2 cellular contexts compared by ENCODE assay signal in genomic region chr17:21374455-21375161, GRCh38.
A peak's percentile ranks its signal among the peaks of the same experiment; 100 is the strongest.
TF ChIP-seq lines count a peak whose summit lies in the region.

No MANE protein-coding gene starts in this region.

TF ChIP-seq in HepG2, 621 proteins besides CTCF, POLR2A, EP300 and RAD21:
- TF ChIP-seq ZNF614 (CRISPR knock-in tag; IDR thresholded peaks at IDR 0.05; ENCODE audit: borderline replicate concordance) = no peak
- TF ChIP-seq GATA4 (IDR thresholded peaks at IDR 0.05; ENCODE audit: borderline replicate concordance, low read depth) = no peak
- peak; percentile 85 for TF ChIP-seq ZNF629 (CRISPR knock-in tag; conservative IDR thresholded peaks at IDR 0.05)
- no peak for TF ChIP-seq ARHGAP35 (CRISPR knock-in tag; IDR thresholded peaks at IDR 0.05; ENCODE audit: borderline replicate concordance)

TF ChIP-seq in GM12878, 131 proteins besides CTCF, POLR2A, EP300 and RAD21:
- TF ChIP-seq, protein P1, sequence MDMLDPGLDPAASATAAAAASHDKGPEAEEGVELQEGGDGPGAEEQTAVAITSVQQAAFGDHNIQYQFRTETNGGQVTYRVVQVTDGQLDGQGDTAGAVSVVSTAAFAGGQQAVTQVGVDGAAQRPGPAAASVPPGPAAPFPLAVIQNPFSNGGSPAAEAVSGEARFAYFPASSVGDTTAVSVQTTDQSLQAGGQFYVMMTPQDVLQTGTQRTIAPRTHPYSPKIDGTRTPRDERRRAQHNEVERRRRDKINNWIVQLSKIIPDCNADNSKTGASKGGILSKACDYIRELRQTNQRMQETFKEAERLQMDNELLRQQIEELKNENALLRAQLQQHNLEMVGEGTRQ (IDR thresholded peaks at IDR 0.05; ENCODE audit: borderline replicate concordance, low read depth, low read length) = no peak
- TF ChIP-seq IKZF2 (IDR thresholded peaks at IDR 0.05) (peak; percentile 40 to 61; a peak in 3 of 4 replicates), SMAD5 (IDR thresholded peaks at IDR 0.05; ENCODE audit: low read depth) (no peak), IKZF1 (conservative IDR thresholded peaks at IDR 0.05) (peak; percentile 86), FOS (IDR thresholded peaks at IDR 0.05; ENCODE audit: borderline replicate concordance, extremely low read depth, insufficient read length) (no peak), CREB1 (IDR thresholded peaks at IDR 0.05; ENCODE audit: low read depth) (no peak), PAX5 (IDR thresholded peaks at IDR 0.05; ENCODE audit: borderline replicate concordance, low read depth, low read length) (no peak), EZH2 (IDR thresholded peaks at IDR 0.05; ENCODE audit: borderline replicate concordance, control insufficient read depth, low read depth, low read length) (no peak), SUPT20H (IDR thresholded peaks at IDR 0.05; ENCODE audit: borderline replicate concordance, control insufficient read depth, low read depth, low read length) (no peak), PML (IDR thresholded peaks at IDR 0.05; ENCODE audit: low read length) (no peak), YBX1 (IDR thresholded peaks at IDR 0.05) (no peak), MEF2B (IDR thresholded peaks at IDR 0.05; ENCODE audit: partially characterized antibody, poor library complexity, severe bottlenecking) (peak; percentile 83), RBBP5 (conservative IDR thresholded peaks at IDR 0.05) (no peak), DPF2 (IDR thresholded peaks at IDR 0.05) (0 out of 2 replicates have a peak, but pooled peaks have one; percentile 41), GATAD2B (conservative IDR thresholded peaks at IDR 0.05; ENCODE audit: low read depth) (peak; percentile 76; the same call in 1 of the 2 replicates), E2F4 (IDR thresholded peaks at IDR 0.05; ENCODE audit: low read depth, low read length) (no peak), SMARCA5 (IDR thresholded peaks at IDR 0.05) (0 out of 2 replicates have a peak, but pooled peaks have one; percentile 50)
